In the genomic region with DNA sequence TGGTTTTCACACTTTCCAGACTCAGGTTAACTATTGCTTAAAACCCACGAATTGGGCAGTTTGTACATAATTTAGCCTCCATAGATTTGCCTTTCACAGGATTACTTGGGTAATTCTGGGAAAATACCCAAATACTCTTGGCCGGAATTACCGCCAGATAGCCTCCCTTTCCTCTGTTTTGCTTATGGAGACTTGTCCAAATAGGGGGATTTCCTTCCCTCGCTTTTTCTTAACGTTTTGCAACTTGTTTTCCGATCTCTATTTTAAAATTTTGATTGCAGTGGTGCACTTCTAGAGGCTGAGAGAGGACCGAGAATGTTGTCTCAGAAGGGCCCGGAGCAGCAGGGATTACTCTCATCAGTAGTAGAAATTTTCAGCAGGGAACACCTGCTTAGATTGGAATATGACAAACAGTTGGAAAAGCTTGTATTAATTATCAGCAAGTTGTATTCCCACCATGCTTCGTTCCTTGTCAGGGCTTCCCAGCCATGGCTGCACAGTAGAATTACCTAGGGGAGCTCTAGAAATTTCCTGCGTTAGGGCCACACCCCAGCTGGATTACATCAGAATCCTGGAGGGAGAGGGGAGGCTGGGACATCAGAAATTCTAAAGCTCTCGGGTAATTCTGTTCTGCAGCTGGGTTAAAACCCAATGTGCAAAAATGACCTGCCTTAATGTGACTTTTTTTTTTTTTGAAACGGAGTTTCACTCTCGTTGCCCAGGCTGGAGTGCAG, we compare ENCODE assay signal across 1 cellular context.
TF ChIP-seq lines count a peak whose summit lies in the region.

No MANE protein-coding gene starts in this region.

TF ChIP-seq in WTC11, 78 proteins besides CTCF, POLR2A, EP300 and RAD21 (continued from another document):
- TF ChIP-seq, protein P1, sequence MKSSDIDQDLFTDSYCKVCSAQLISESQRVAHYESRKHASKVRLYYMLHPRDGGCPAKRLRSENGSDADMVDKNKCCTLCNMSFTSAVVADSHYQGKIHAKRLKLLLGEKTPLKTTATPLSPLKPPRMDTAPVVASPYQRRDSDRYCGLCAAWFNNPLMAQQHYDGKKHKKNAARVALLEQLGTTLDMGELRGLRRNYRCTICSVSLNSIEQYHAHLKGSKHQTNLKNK (CRISPR knock-in tag; IDR thresholded peaks at IDR 0.05): no peak
- TF ChIP-seq NFYB (CRISPR knock-in tag; conservative IDR thresholded peaks at IDR 0.05; ENCODE audit: low read depth) (no peak), FOXP1 (CRISPR knock-in tag; IDR thresholded peaks at IDR 0.05; ENCODE audit: borderline replicate concordance) (no peak), GRHL2 (CRISPR knock-in tag; IDR thresholded peaks at IDR 0.05; ENCODE audit: insufficient replicate concordance, severe bottlenecking) (no peak)
- TF ChIP-seq, protein P2, sequence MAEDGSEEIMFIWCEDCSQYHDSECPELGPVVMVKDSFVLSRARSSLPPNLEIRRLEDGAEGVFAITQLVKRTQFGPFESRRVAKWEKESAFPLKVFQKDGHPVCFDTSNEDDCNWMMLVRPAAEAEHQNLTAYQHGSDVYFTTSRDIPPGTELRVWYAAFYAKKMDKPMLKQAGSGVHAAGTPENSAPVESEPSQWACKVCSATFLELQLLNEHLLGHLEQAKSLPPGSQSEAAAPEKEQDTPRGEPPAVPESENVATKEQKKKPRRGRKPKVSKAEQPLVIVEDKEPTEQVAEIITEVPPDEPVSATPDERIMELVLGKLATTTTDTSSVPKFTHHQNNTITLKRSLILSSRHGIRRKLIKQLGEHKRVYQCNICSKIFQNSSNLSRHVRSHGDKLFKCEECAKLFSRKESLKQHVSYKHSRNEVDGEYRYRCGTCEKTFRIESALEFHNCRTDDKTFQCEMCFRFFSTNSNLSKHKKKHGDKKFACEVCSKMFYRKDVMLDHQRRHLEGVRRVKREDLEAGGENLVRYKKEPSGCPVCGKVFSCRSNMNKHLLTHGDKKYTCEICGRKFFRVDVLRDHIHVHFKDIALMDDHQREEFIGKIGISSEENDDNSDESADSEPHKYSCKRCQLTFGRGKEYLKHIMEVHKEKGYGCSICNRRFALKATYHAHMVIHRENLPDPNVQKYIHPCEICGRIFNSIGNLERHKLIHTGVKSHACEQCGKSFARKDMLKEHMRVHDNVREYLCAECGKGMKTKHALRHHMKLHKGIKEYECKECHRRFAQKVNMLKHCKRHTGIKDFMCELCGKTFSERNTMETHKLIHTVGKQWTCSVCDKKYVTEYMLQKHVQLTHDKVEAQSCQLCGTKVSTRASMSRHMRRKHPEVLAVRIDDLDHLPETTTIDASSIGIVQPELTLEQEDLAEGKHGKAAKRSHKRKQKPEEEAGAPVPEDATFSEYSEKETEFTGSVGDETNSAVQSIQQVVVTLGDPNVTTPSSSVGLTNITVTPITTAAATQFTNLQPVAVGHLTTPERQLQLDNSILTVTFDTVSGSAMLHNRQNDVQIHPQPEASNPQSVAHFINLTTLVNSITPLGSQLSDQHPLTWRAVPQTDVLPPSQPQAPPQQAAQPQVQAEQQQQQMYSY (CRISPR knock-in tag; IDR thresholded peaks at IDR 0.05): no peak
